Comparison of ENCODE assay signal across 10 cellular contexts in the genomic region with DNA sequence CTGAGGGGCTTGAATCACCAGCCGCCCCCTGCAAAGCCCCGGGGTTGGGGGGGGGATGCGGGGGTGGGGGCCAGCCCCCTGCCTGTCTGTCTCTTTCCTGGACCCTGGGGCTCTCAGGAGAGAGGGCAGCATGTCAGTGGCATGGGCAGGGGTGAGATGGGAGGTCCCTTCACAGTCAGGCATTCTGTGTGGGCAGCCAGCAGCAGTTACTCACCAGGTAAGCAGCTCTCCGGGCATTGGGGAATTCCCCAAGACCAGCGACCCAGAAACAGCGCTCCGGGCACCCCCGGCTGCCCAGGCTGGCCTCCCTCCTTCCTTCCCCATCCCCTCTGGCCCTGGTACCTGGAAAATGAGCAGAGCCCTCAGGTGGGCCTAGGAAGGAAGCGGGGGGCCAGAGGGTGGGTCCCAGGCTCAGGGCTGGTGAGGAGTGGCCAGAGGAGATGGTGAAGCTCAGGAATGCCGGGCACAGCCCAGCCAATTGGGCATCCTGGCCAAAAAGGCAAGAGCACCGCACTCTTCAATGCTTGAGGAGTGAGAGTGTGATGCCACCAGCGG. TPM values are rescaled to one million over a fixed set of nuclear protein-coding genes. Genes with fewer than 3 reads are reported as not detected.
DNase-seq lines count a peak whose midpoint lies in the region; ATAC-seq, FAIRE-seq and TF ChIP-seq lines count a peak whose summit lies in the region.
"Had no signal": no experiment of that assay in that cellular context is flagged by ENCODE, and none has a peak within 500 bp of the region (broad histone marks: within the 10 kb centered on the region; RNA-seq: fewer than 3 reads in every experiment).

No MANE protein-coding gene starts in this region.

- peak overlapping the region in 1 of 2 donors; percentile 29 for H3K4me3 Mint-ChIP-seq in activated T-cell treated with anti-CD3 and anti-CD28 coated beads, Interleukin-2, amount 50 U/mL, for 72 hours

- peaks cover 0 to 2% of the 10 kb centered on the region in 2 donors for H3K36me3 Mint-ChIP-seq in activated T-cell treated with anti-CD3 and anti-CD28 coated beads, Interleukin-2, amount 50 U/mL, for 72 hours (ENCODE audit: insufficient read depth in 2 of 2)

- peak; percentile 56 to 64 for ATAC-seq in activated T-cell treated with anti-CD3 and anti-CD28 coated beads, Interleukin-2, amount 50 U/mL, for 72 hours (replicated peaks in 1 of 2)
- ATAC-seq in GM19397 (IDR thresholded peaks at IDR 0.05; ENCODE audit: unreplicated experiment), result no peak

- H3K36me3 ChIP-seq in kidney (ENCODE audit: control insufficient read depth in 1 of 2, insufficient read depth in 2 of 2, low read length in 2 of 2), result no peaks in the 10 kb centered on the region

- no peak overlapping the region for H3K9ac ChIP-seq in kidney (ENCODE audit: low read length in 2 of 2)

- H3K27ac ChIP-seq in kidney (ENCODE audit: low read depth in 2 of 2, low read length in 2 of 2), result peak overlapping the region in 1 of 2 donors; percentile 57

- no peak overlapping the region for H3K27ac Mint-ChIP-seq in activated T-cell treated with anti-CD3 and anti-CD28 coated beads, Interleukin-2, amount 50 U/mL, for 72 hours

- H3K4me3 ChIP-seq in kidney (ENCODE audit: low read length in 2 of 2), result no peak overlapping the region

- H3K27me3 Mint-ChIP-seq in activated T-cell treated with anti-CD3 and anti-CD28 coated beads, Interleukin-2, amount 50 U/mL, for 72 hours (ENCODE audit: low read depth), result no peaks in the 10 kb centered on the region

- DNase-seq in A172 (ENCODE audit: low spot score) (peak; percentile 80), kidney (peak; percentile 88), Kasumi-1 (lab: John Stamatoyannopoulos, UW) (no peak), cerebellum (ENCODE audit: low spot score) (no peak), HUDEP-2 (lab: John Stamatoyannopoulos, UW; ENCODE audit: unreplicated experiment in 76 of 76) (no peak)
- peak; percentile 45 to 65 for DNase-seq in activated T-cell treated with anti-CD3 and anti-CD28 coated beads, Interleukin-2, amount 50 U/mL, for 72 hours
- DNase-seq: KG1 had no signal

- intact Hi-C loops in kidney (cut with DNase I), result no loop called here

- TF ChIP-seq CTCF in kidney (IDR thresholded peaks at IDR 0.05; ENCODE audit: borderline replicate concordance, extremely low read depth, insufficient read depth), result no peak

- FAIRE-seq in G401.6 (lab: Jason Lieb, UNC), result peak; percentile 11
- FAIRE-seq in kidney (lab: Jason Lieb, UNC), result no peak
- FAIRE-seq: colon had no signal

- H3K9me3 ChIP-seq in kidney (ENCODE audit: control insufficient read depth in 1 of 2, low read length in 2 of 2), result no peaks in the 10 kb centered on the region

- peaks cover 12 to 17% of the 10 kb centered on the region in 2 donors for H3K4me1 ChIP-seq in kidney (ENCODE audit: control insufficient read depth in 1 of 2, insufficient read depth in 1 of 2, low read depth in 1 of 2, low read length in 2 of 2)

- peaks cover 67% of the 10 kb centered on the region for H3K4me1 Mint-ChIP-seq in activated T-cell treated with anti-CD3 and anti-CD28 coated beads, Interleukin-2, amount 50 U/mL, for 72 hours (ENCODE audit: low read depth)

- H3K9me3 Mint-ChIP-seq in activated T-cell treated with anti-CD3 and anti-CD28 coated beads, Interleukin-2, amount 50 U/mL, for 72 hours, result no peaks in the 10 kb centered on the region

RNA-seq across cellular contexts. Expression of gene LIF, which starts 4.2 kb away (rescaled TPM):
- 24.8 and 25.4 TPM in 2 replicates for total RNA-seq in A172 (2014; rRNA removed; shearing (Covaris generic))
- total RNA-seq in activated T-cell treated with anti-CD3 and anti-CD28 coated beads, Interleukin-2, amount 50 U/mL, for 72 hours, result 10 to 100 TPM; 67.9 to 71.3 TPM
- total RNA-seq in kidney (10.7 TPM), cerebellum (0.09 TPM)
- polyA plus RNA-seq in kidney (ENCODE audit: insufficient read depth, low read depth, low replicate concordance), result 0.67 TPM

RNA-seq across cellular contexts. Expression of gene OSM, which starts 15.9 kb away (rescaled TPM):
- total RNA-seq in A172 (2014; rRNA removed; shearing (Covaris generic)), result not detected in 2 replicates
- total RNA-seq in activated T-cell treated with anti-CD3 and anti-CD28 coated beads, Interleukin-2, amount 50 U/mL, for 72 hours, result 10 to 100 TPM; 20.9 to 21.9 TPM
- total RNA-seq in kidney, result 1.2 TPM
- polyA plus RNA-seq in kidney (ENCODE audit: insufficient read depth, low read depth, low replicate concordance), result 0.56 TPM
- total RNA-seq in cerebellum, result 0.27 TPM

RNA-seq across cellular contexts. Expression of gene CASTOR1, which starts 38.5 kb away (rescaled TPM):
- 12.8 and 20.8 TPM in 2 replicates for total RNA-seq in A172 (2014; rRNA removed; shearing (Covaris generic))
- total RNA-seq in activated T-cell treated with anti-CD3 and anti-CD28 coated beads, Interleukin-2, amount 50 U/mL, for 72 hours, result 1 to 10 TPM; 6.2 to 7.4 TPM
- 16.5 TPM for total RNA-seq in kidney
- polyA plus RNA-seq in kidney (ENCODE audit: insufficient read depth, low read depth, low replicate concordance), result 71.7 TPM
- total RNA-seq in cerebellum, result 4.9 TPM

Comparison
In these comparisons a context has a peak if more than half of its experiments do, and no peak if none do; other contexts are left out.
1. DNase-seq: peak in A172 (single experiment), activated T-cell treated with anti-CD3 and anti-CD28 coated beads, Interleukin-2, amount 50 U/mL, for 72 hours (2 of 2) and kidney (single experiment); none in Kasumi-1 (0 of 2), cerebellum (single experiment) and HUDEP-2 (0 of 76).
2. RNA of gene LIF, which starts 4.2 kb away (total RNA-seq): 67.9 to 71.3 TPM in activated T-cell treated with anti-CD3 and anti-CD28 coated beads, Interleukin-2, amount 50 U/mL, for 72 hours, 24.8 to 25.4 TPM in A172 and 10.7 TPM in kidney (single experiment); 0.09 TPM in cerebellum (single experiment); every median in the first group is over 10 times any median in the second.